In the genomic region with DNA sequence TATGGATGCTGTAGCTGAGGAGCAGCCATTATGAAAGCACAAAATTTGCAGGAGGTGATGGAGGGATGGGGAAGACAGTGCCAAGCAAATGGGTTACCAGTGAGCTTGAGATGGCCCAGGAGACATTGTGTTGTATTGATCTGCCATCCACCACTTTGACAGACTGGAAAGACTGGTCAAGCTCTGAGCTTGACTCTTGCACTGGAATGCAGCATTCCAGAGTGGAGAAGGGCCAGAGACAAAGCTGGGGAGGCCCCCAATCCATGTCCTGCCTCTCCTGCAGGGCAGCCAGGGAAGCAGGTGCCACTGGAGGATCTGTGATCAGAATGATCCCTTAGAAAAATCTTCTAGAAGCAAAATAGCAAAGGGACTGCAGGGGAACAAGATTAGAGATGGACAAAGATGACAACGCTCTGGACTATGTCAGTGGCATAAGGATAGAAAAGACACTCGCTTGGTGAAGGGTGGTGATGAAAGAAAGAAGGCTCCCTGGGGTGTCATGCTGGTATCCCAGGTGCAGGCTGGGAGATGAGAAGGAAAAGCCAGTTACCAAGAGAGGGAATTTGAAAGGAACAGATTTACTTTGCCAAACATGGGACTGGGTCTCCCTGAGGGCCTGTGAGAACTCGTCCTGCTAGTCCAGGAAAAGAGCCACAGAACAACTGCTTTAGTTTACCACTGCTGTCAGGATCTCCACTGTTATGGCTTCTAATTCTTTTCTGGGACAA, we compare ENCODE assay signal across 21 cellular contexts.
"Had no signal": no experiment of that assay in that cellular context is flagged by ENCODE, and none has a peak within 500 bp of the region (broad histone marks: within the 10 kb centered on the region; RNA-seq: fewer than 3 reads in every experiment).

No MANE protein-coding gene starts in this region.

- H3K9me3 ChIP-seq: body of pancreas, lower lobe of right lung, ovary, psoas muscle, right atrium auricular region, transverse colon had no signal

- H3K4me3 ChIP-seq: body of pancreas, lower lobe of right lung, ovary, psoas muscle, right atrium auricular region, transverse colon had no signal

- H3K27ac Mint-ChIP-seq: activated CD8-positive, alpha-beta T cell treated with anti-CD3 and anti-CD28 coated beads for 36 hours; activated naive CD4-positive, alpha-beta T cell treated with anti-CD3 and anti-CD28 coated beads, Interleukin-2, amount 50 U/mL, for 24 hours; activated T-helper 1 cell treated with anti-CD3 and anti-CD28 coated beads, Interleukin-12 subunit alpha, Interleukin-12 subunit beta, Interleukin-2, Interleukin-4 antibody, amounts not matched to agents 30 ng/mL and 10 ng/mL and 1 ng/mL, durations not matched to agents 14 hours and 24 hours and 36 hours; immature natural killer cell; naive thymus-derived CD4-positive, alpha-beta T cell; T-helper 17 cell had no signal

- H3K4me1 ChIP-seq: lower lobe of right lung had no signal

- H3K27me3 ChIP-seq: body of pancreas, foreskin keratinocyte, ovary, right atrium auricular region had no signal

- DNase-seq: activated CD4-positive, alpha-beta T cell treated with anti-CD3 and anti-CD28 coated beads for 48 hours; activated CD8-positive, alpha-beta T cell treated with anti-CD3 and anti-CD28 coated beads for 36 hours; activated gamma-delta T cell; body of pancreas; central memory CD4-positive, alpha-beta T cell; effector memory CD4-positive, alpha-beta T cell; foreskin keratinocyte; immature natural killer cell; lower lobe of right lung; naive thymus-derived CD4-positive, alpha-beta T cell; ovary; psoas muscle; stimulated activated CD4-positive, alpha-beta T cell treated with anti-CD3 and anti-CD28 coated beads, Interleukin-4, amount 100 ng/mL, for 4 hours; stimulated activated naive CD8-positive, alpha-beta T cell treated with anti-CD3 and anti-CD28 coated beads, Interleukin-15, Interleukin-2, amounts not matched to agents 100 U/mL and 50 U/mL, for 24 hours; SW 1271; T-helper 17 cell; transverse colon had no signal

- H3K27ac ChIP-seq: body of pancreas, lower lobe of right lung, ovary, psoas muscle, right atrium auricular region, transverse colon had no signal

- H3K9me3 Mint-ChIP-seq: activated CD8-positive, alpha-beta T cell treated with anti-CD3 and anti-CD28 coated beads for 36 hours; activated naive CD4-positive, alpha-beta T cell treated with anti-CD3 and anti-CD28 coated beads, Interleukin-2, amount 50 U/mL, for 24 hours; activated T-helper 1 cell treated with anti-CD3 and anti-CD28 coated beads, Interleukin-12 subunit alpha, Interleukin-12 subunit beta, Interleukin-2, Interleukin-4 antibody, amounts not matched to agents 30 ng/mL and 10 ng/mL and 1 ng/mL, durations not matched to agents 14 hours and 24 hours and 36 hours; immature natural killer cell had no signal

- ATAC-seq: activated CD8-positive, alpha-beta T cell treated with anti-CD3 and anti-CD28 coated beads for 36 hours; body of pancreas; foreskin keratinocyte; left lobe of liver; lower lobe of right lung; naive thymus-derived CD4-positive, alpha-beta T cell; psoas muscle; stimulated activated naive CD8-positive, alpha-beta T cell treated with anti-CD3 and anti-CD28 coated beads, Interleukin-15, Interleukin-2, amounts not matched to agents 100 U/mL and 50 U/mL, for 24 hours; T-helper 17 cell had no signal

- H3K36me3 Mint-ChIP-seq: immature natural killer cell had no signal

- H3K36me3 ChIP-seq: lower lobe of right lung, ovary, right atrium auricular region, transverse colon had no signal

- H3K4me3 Mint-ChIP-seq: activated CD8-positive, alpha-beta T cell treated with anti-CD3 and anti-CD28 coated beads for 36 hours; activated naive CD4-positive, alpha-beta T cell treated with anti-CD3 and anti-CD28 coated beads, Interleukin-2, amount 50 U/mL, for 24 hours; activated T-helper 1 cell treated with anti-CD3 and anti-CD28 coated beads, Interleukin-12 subunit alpha, Interleukin-12 subunit beta, Interleukin-2, Interleukin-4 antibody, amounts not matched to agents 30 ng/mL and 10 ng/mL and 1 ng/mL, durations not matched to agents 14 hours and 24 hours and 36 hours; immature natural killer cell; naive thymus-derived CD4-positive, alpha-beta T cell; T-helper 17 cell had no signal
